In the genomic region with DNA sequence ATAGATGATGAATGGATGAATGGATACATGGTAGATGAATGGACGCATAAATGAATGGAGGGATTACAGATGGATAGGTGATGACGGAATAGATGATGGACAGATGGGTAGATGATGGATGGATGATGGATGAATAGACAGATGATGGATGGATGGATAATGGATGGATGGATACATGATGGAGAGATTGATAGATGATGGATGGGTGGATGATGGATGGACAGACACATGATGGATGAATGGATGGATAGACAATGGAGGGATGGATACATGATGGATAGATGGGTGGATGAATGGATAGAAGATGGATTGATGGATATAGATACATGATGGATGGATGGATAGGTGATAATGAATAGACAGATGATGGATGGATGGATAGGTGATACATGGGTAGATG, we compare ENCODE assay signal across 32 cellular contexts. TPM values are rescaled to one million over a fixed set of nuclear protein-coding genes. Genes with fewer than 3 reads are reported as not detected.
"Had no signal": no experiment of that assay in that cellular context is flagged by ENCODE, and none has a peak within 500 bp of the region (broad histone marks: within the 10 kb centered on the region; RNA-seq: fewer than 3 reads in every experiment).

No MANE protein-coding gene starts in this region.

- H3K4me3 ChIP-seq: psoas muscle, skin epidermis, smooth muscle cell, spleen, suprapubic skin, testis, tibial artery, transverse colon, upper lobe of right lung, vagina had no signal

- H3K36me3 ChIP-seq: neutrophil, spleen, suprapubic skin, tibial artery, transverse colon, upper lobe of right lung, vagina had no signal

- DNase-seq: naive thymus-derived CD4-positive, alpha-beta T cell; natural killer cell; nucleus accumbens; posterior cingulate gyrus; psoas muscle; right cardiac atrium; spleen; stimulated activated CD4-positive, alpha-beta T cell treated with anti-CD3 and anti-CD28 coated beads, Interleukin-12 subunit alpha, Interleukin-12 subunit beta, amount 100 ng/mL, for 4 hours; stimulated activated CD4-positive, alpha-beta T cell treated with anti-CD3 and anti-CD28 coated beads, Interleukin-1b, Interleukin-23, amount 100 ng/mL, for 48 hours; stimulated activated CD4-positive, alpha-beta T cell treated with anti-CD3 and anti-CD28 coated beads, Interleukin-4, amount 100 ng/mL, for 1 hour; stimulated activated CD4-positive, alpha-beta T cell treated with anti-CD3 and anti-CD28 coated beads, Interleukin-4, amount 100 ng/mL, for 4 hours; stimulated activated CD8-positive, alpha-beta memory T cell treated with anti-CD3 and anti-CD28 coated beads, Interleukin-4, amount 100 ng/mL, for 48 hours; stimulated activated naive CD4-positive, alpha-beta T cell; stimulated activated naive CD8-positive, alpha-beta T cell treated with anti-CD3 and anti-CD28 coated beads, Interleukin-15, amount 100 ng/mL, for 72 hours; stimulated activated naive CD8-positive, alpha-beta T cell treated with anti-CD3 and anti-CD28 coated beads, Interleukin-15, Interleukin-2, amounts not matched to agents 100 U/mL and 50 U/mL, for 24 hours; substantia nigra; testis; tibial artery; transverse colon; upper lobe of right lung had no signal

- ATAC-seq: naive thymus-derived CD4-positive, alpha-beta T cell; natural killer cell; psoas muscle; right cardiac atrium; sciatic nerve; stimulated activated memory B cell treated with anti-CD40 and anti-IgM and Interleukin-4, amounts not matched to agents 10 μg/mL and 1 μg/mL and 100 μg/mL, for 72 hours; stimulated activated naive CD8-positive, alpha-beta T cell treated with anti-CD3 and anti-CD28 coated beads, Interleukin-15, amount 100 ng/mL, for 72 hours; stimulated activated naive CD8-positive, alpha-beta T cell treated with anti-CD3 and anti-CD28 coated beads, Interleukin-15, Interleukin-2, amounts not matched to agents 100 U/mL and 50 U/mL, for 24 hours; upper lobe of right lung had no signal

- H3K9ac ChIP-seq: parathyroid adenoma had no signal

- H3K27me3 ChIP-seq: testis, upper lobe of right lung, vagina had no signal

- H3K4me1 Mint-ChIP-seq: natural killer cell, neural crest cell had no signal

- H3K27ac Mint-ChIP-seq: naive thymus-derived CD4-positive, alpha-beta T cell; natural killer cell; nephron; progenitor cell of endocrine pancreas; stimulated activated memory B cell treated with anti-CD40 and anti-IgM and Interleukin-4, amounts not matched to agents 10 μg/mL and 1 μg/mL and 100 μg/mL, for 72 hours; stimulated activated naive CD8-positive, alpha-beta T cell treated with anti-CD3 and anti-CD28 coated beads, Interleukin-15, amount 100 ng/mL, for 72 hours; type B pancreatic cell had no signal

- H3K79me2 ChIP-seq: parathyroid adenoma had no signal

- H3K4me2 ChIP-seq: smooth muscle cell had no signal

- H3K9me3 ChIP-seq: neutrophil, spleen, suprapubic skin, testis, transverse colon, upper lobe of right lung, vagina had no signal

- H3K4me1 ChIP-seq: parathyroid adenoma, psoas muscle, suprapubic skin, testis, upper lobe of right lung, vagina had no signal

- H3K4me3 Mint-ChIP-seq: naive thymus-derived CD4-positive, alpha-beta T cell; natural killer cell; nephron; neural crest cell; stimulated activated memory B cell treated with anti-CD40 and anti-IgM and Interleukin-4, amounts not matched to agents 10 μg/mL and 1 μg/mL and 100 μg/mL, for 72 hours; stimulated activated naive CD8-positive, alpha-beta T cell treated with anti-CD3 and anti-CD28 coated beads, Interleukin-15, amount 100 ng/mL, for 72 hours; type B pancreatic cell had no signal

- H3K9me3 Mint-ChIP-seq: naive thymus-derived CD4-positive, alpha-beta T cell; natural killer cell; nephron; neural crest cell; stimulated activated memory B cell treated with anti-CD40 and anti-IgM and Interleukin-4, amounts not matched to agents 10 μg/mL and 1 μg/mL and 100 μg/mL, for 72 hours; stimulated activated naive CD8-positive, alpha-beta T cell treated with anti-CD3 and anti-CD28 coated beads, Interleukin-15, amount 100 ng/mL, for 72 hours; type B pancreatic cell had no signal

- H2AFZ ChIP-seq: parathyroid adenoma had no signal

- H3K27ac ChIP-seq: neutrophil, parathyroid adenoma, psoas muscle, skin epidermis, spleen, suprapubic skin, testis, tibial artery, transverse colon, upper lobe of right lung, vagina had no signal

- H3K36me3 Mint-ChIP-seq: naive thymus-derived CD4-positive, alpha-beta T cell; natural killer cell; stimulated activated memory B cell treated with anti-CD40 and anti-IgM and Interleukin-4, amounts not matched to agents 10 μg/mL and 1 μg/mL and 100 μg/mL, for 72 hours; type B pancreatic cell had no signal

RNA-seq across cellular contexts. Expression of gene PDGFA, which starts 8.8 kb away (rescaled TPM):
- polyA plus RNA-seq: naive thymus-derived CD4-positive, alpha-beta T cell had no signal
